37 cellular contexts compared by ENCODE assay signal in genomic region chr4:164197556-164197955, GRCh38.
"Had no signal": no experiment of that assay in that cellular context is flagged by ENCODE, and none has a peak within 500 bp of the region (broad histone marks: within the 10 kb centered on the region; RNA-seq: fewer than 3 reads in every experiment).

No MANE protein-coding gene starts in this region.

- H3K4me3 ChIP-seq: adrenal gland, ascending aorta, body of pancreas, breast epithelium, cardiac muscle cell had no signal

- H3K36me3 Mint-ChIP-seq: activated naive CD4-positive, alpha-beta T cell treated with anti-CD3 and anti-CD28 coated beads, Interleukin-2, amount 10 ng/mL, durations not matched to agents 7 days and 5 days; activated naive CD4-positive, alpha-beta T cell treated with anti-CD3 and anti-CD28 coated beads, Interleukin-2, amount 50 U/mL, for 24 hours; activated naive CD4-positive, alpha-beta T cell treated with anti-CD3 and anti-CD28 coated beads, Interleukin-2, amount 50 U/mL, for 72 hours; activated naive CD8-positive, alpha-beta T cell; activated naive CD8-positive, alpha-beta T cell treated with anti-CD3 and anti-CD28 coated beads for 36 hours; activated naive CD8-positive, alpha-beta T cell treated with anti-CD3 and anti-CD28 coated beads, Interleukin-2, amount 10 ng/mL, durations not matched to agents 7 days and 5 days; brain had no signal

- H3K27me3 Mint-ChIP-seq: activated naive CD4-positive, alpha-beta T cell treated with anti-CD3 and anti-CD28 coated beads, Interleukin-2, amount 10 ng/mL, durations not matched to agents 7 days and 5 days; activated naive CD8-positive, alpha-beta T cell; activated naive CD8-positive, alpha-beta T cell treated with anti-CD3 and anti-CD28 coated beads for 36 hours; activated naive CD8-positive, alpha-beta T cell treated with anti-CD3 and anti-CD28 coated beads, Interleukin-2, amount 10 ng/mL, durations not matched to agents 7 days and 5 days; activated naive CD8-positive, alpha-beta T cell treated with anti-CD3 and anti-CD28 coated beads, Interleukin-2, amount 50 U/mL, for 24 hours; activated T-cell treated with anti-CD3 and anti-CD28 coated beads, Interleukin-2, amount 50 U/mL, for 24 hours; brain; central memory CD8-positive, alpha-beta T cell had no signal

- ATAC-seq: activated naive CD4-positive, alpha-beta T cell treated with anti-CD3 and anti-CD28 coated beads, Interleukin-2, amount 50 U/mL, for 72 hours; activated naive CD8-positive, alpha-beta T cell treated with anti-CD3 and anti-CD28 coated beads, Interleukin-2, amount 50 U/mL, for 24 hours; activated T-cell treated with anti-CD3 and anti-CD28 coated beads, Interleukin-2, amount 50 U/mL, for 4 hours; activated T-cell treated with anti-CD3 and anti-CD28 coated beads, Interleukin-2, amount 50 U/mL, for 72 hours; activated T-helper 17 cell treated with anti-CD3 and anti-CD28 coated beads, Interleukin-2, amount 50 U/mL, for 72 hours; body of pancreas had no signal

- H3K9me3 ChIP-seq: adrenal gland, ascending aorta, body of pancreas, breast epithelium had no signal

- H3K27me3 ChIP-seq: adrenal gland, ascending aorta, body of pancreas, brain microvascular endothelial cell, breast epithelium, cardiac muscle cell had no signal

- H3K27ac Mint-ChIP-seq: activated naive CD4-positive, alpha-beta T cell treated with anti-CD3 and anti-CD28 coated beads for 36 hours; activated naive CD4-positive, alpha-beta T cell treated with anti-CD3 and anti-CD28 coated beads, Interleukin-2, amount 10 ng/mL, durations not matched to agents 7 days and 5 days; activated naive CD4-positive, alpha-beta T cell treated with anti-CD3 and anti-CD28 coated beads, Interleukin-2, amount 50 U/mL, for 24 hours; activated naive CD4-positive, alpha-beta T cell treated with anti-CD3 and anti-CD28 coated beads, Interleukin-2, amount 50 U/mL, for 72 hours; activated naive CD8-positive, alpha-beta T cell; activated naive CD8-positive, alpha-beta T cell treated with anti-CD3 and anti-CD28 coated beads for 36 hours; activated naive CD8-positive, alpha-beta T cell treated with anti-CD3 and anti-CD28 coated beads, Interleukin-2, amount 10 ng/mL, durations not matched to agents 7 days and 5 days; activated naive CD8-positive, alpha-beta T cell treated with anti-CD3 and anti-CD28 coated beads, Interleukin-2, amount 50 U/mL, for 24 hours; activated T-cell treated with anti-CD3 and anti-CD28 coated beads, Interleukin-2, amount 50 U/mL, for 24 hours; activated T-cell treated with anti-CD3 and anti-CD28 coated beads, Interleukin-2, amount 50 U/mL, for 72 hours; activated T-helper 1 cell treated with anti-CD3 and anti-CD28 coated beads, Interleukin-12 subunit alpha, Interleukin-12 subunit beta, Interleukin-2, Interleukin-4 antibody, amounts not matched to agents 30 ng/mL and 10 ng/mL and 1 ng/mL, durations not matched to agents 14 hours and 24 hours and 36 hours; activated T-helper 17 cell treated with anti-CD3 and anti-CD28 coated beads, Interleukin-2, amount 50 U/mL, for 72 hours; activated T-helper 2 cell treated with anti-CD3 and anti-CD28 coated beads, Interferon-gamma antibody, Interleukin-2, Interleukin-4, amounts not matched to agents 10 μg/mL and 5 μg/mL and 100 μg/mL, durations not matched to agents 14 hours and 24 hours and 36 hours; brain had no signal

- DNase-seq: activated effector memory CD4-positive, alpha-beta T cell treated with anti-CD3 and anti-CD28 coated beads, Interleukin-2, amount 50 U/mL, for 16 hours; activated effector memory CD4-positive, alpha-beta T cell treated with Interleukin-2 at 50 U/mL for 16 hours; activated gamma-delta T cell; activated gamma-delta T cell treated with Interleukin-2 at 50 U/mL for 16 hours; activated naive CD4-positive, alpha-beta T cell; activated naive CD4-positive, alpha-beta T cell treated with anti-CD3 and anti-CD28 coated beads for 36 hours; activated naive CD4-positive, alpha-beta T cell treated with anti-CD3 and anti-CD28 coated beads, Interleukin-2, amount 10 ng/mL, durations not matched to agents 7 days and 5 days; activated naive CD4-positive, alpha-beta T cell treated with anti-CD3 and anti-CD28 coated beads, Interleukin-2, amount 50 U/mL, for 16 hours; activated naive CD4-positive, alpha-beta T cell treated with Interleukin-2 at 50 U/mL for 16 hours; activated naive CD8-positive, alpha-beta T cell treated with anti-CD3 and anti-CD28 coated beads for 36 hours; activated naive CD8-positive, alpha-beta T cell treated with anti-CD3 and anti-CD28 coated beads, Interleukin-2, amount 10 ng/mL, durations not matched to agents 7 days and 5 days; activated naive CD8-positive, alpha-beta T cell treated with anti-CD3 and anti-CD28 coated beads, Interleukin-2, amount 50 U/mL, for 24 hours; activated T-cell treated with anti-CD3 and anti-CD28 coated beads, Interleukin-2, amount 50 U/mL, for 24 hours; activated T-cell treated with anti-CD3 and anti-CD28 coated beads, Interleukin-2, amount 50 U/mL, for 4 hours; activated T-cell treated with anti-CD3 and anti-CD28 coated beads, Interleukin-2, amount 50 U/mL, for 48 hours; activated T-cell treated with anti-CD3 and anti-CD28 coated beads, Interleukin-2, amount 50 U/mL, for 72 hours; adrenal gland; amniotic stem cell; amygdala; anterior cingulate cortex; aorta; body of pancreas; brain microvascular endothelial cell; caudate nucleus; central memory CD4-positive, alpha-beta T cell; cerebellar nuclear complex had no signal

- H3K27ac ChIP-seq: adrenal gland, ascending aorta, body of pancreas, brain microvascular endothelial cell, breast epithelium, cardiac muscle cell had no signal

- H3K9me3 Mint-ChIP-seq: activated naive CD4-positive, alpha-beta T cell treated with anti-CD3 and anti-CD28 coated beads for 36 hours; activated naive CD4-positive, alpha-beta T cell treated with anti-CD3 and anti-CD28 coated beads, Interleukin-2, amount 10 ng/mL, durations not matched to agents 7 days and 5 days; activated naive CD4-positive, alpha-beta T cell treated with anti-CD3 and anti-CD28 coated beads, Interleukin-2, amount 50 U/mL, for 24 hours; activated naive CD8-positive, alpha-beta T cell treated with anti-CD3 and anti-CD28 coated beads for 36 hours; activated naive CD8-positive, alpha-beta T cell treated with anti-CD3 and anti-CD28 coated beads, Interleukin-2, amount 10 ng/mL, durations not matched to agents 7 days and 5 days; activated naive CD8-positive, alpha-beta T cell treated with anti-CD3 and anti-CD28 coated beads, Interleukin-2, amount 50 U/mL, for 24 hours; activated T-cell treated with anti-CD3 and anti-CD28 coated beads, Interleukin-2, amount 50 U/mL, for 24 hours; activated T-cell treated with anti-CD3 and anti-CD28 coated beads, Interleukin-2, amount 50 U/mL, for 4 hours; activated T-helper 1 cell treated with anti-CD3 and anti-CD28 coated beads, Interleukin-12 subunit alpha, Interleukin-12 subunit beta, Interleukin-2, Interleukin-4 antibody, amounts not matched to agents 30 ng/mL and 10 ng/mL and 1 ng/mL, durations not matched to agents 14 hours and 24 hours and 36 hours; activated T-helper 17 cell treated with anti-CD3 and anti-CD28 coated beads, Interleukin-2, amount 50 U/mL, for 72 hours; activated T-helper 2 cell treated with anti-CD3 and anti-CD28 coated beads, Interferon-gamma antibody, Interleukin-2, Interleukin-4, amounts not matched to agents 10 μg/mL and 5 μg/mL and 100 μg/mL, durations not matched to agents 14 hours and 24 hours and 36 hours; brain had no signal

- H3K4me3 Mint-ChIP-seq: activated naive CD4-positive, alpha-beta T cell treated with anti-CD3 and anti-CD28 coated beads for 36 hours; activated naive CD4-positive, alpha-beta T cell treated with anti-CD3 and anti-CD28 coated beads, Interleukin-2, amount 10 ng/mL, durations not matched to agents 7 days and 5 days; activated naive CD4-positive, alpha-beta T cell treated with anti-CD3 and anti-CD28 coated beads, Interleukin-2, amount 50 U/mL, for 24 hours; activated naive CD8-positive, alpha-beta T cell; activated naive CD8-positive, alpha-beta T cell treated with anti-CD3 and anti-CD28 coated beads for 36 hours; activated naive CD8-positive, alpha-beta T cell treated with anti-CD3 and anti-CD28 coated beads, Interleukin-2, amount 10 ng/mL, durations not matched to agents 7 days and 5 days; activated naive CD8-positive, alpha-beta T cell treated with anti-CD3 and anti-CD28 coated beads, Interleukin-2, amount 50 U/mL, for 24 hours; activated T-cell treated with anti-CD3 and anti-CD28 coated beads, Interleukin-2, amount 50 U/mL, for 24 hours; activated T-cell treated with anti-CD3 and anti-CD28 coated beads, Interleukin-2, amount 50 U/mL, for 4 hours; activated T-cell treated with anti-CD3 and anti-CD28 coated beads, Interleukin-2, amount 50 U/mL, for 72 hours; activated T-helper 1 cell treated with anti-CD3 and anti-CD28 coated beads, Interleukin-12 subunit alpha, Interleukin-12 subunit beta, Interleukin-2, Interleukin-4 antibody, amounts not matched to agents 30 ng/mL and 10 ng/mL and 1 ng/mL, durations not matched to agents 14 hours and 24 hours and 36 hours; activated T-helper 17 cell treated with anti-CD3 and anti-CD28 coated beads, Interleukin-2, amount 50 U/mL, for 72 hours; brain; central memory CD8-positive, alpha-beta T cell had no signal

- H3K36me3 ChIP-seq: adrenal gland, ascending aorta, brain microvascular endothelial cell, breast epithelium, cardiac muscle cell had no signal

- H3K4me1 ChIP-seq: adrenal gland, ascending aorta, body of pancreas, breast epithelium had no signal

- H3K4me1 Mint-ChIP-seq: activated naive CD4-positive, alpha-beta T cell treated with anti-CD3 and anti-CD28 coated beads, Interleukin-2, amount 10 ng/mL, durations not matched to agents 7 days and 5 days; activated naive CD4-positive, alpha-beta T cell treated with anti-CD3 and anti-CD28 coated beads, Interleukin-2, amount 50 U/mL, for 24 hours; activated naive CD8-positive, alpha-beta T cell treated with anti-CD3 and anti-CD28 coated beads for 36 hours; activated naive CD8-positive, alpha-beta T cell treated with anti-CD3 and anti-CD28 coated beads, Interleukin-2, amount 10 ng/mL, durations not matched to agents 7 days and 5 days; activated naive CD8-positive, alpha-beta T cell treated with anti-CD3 and anti-CD28 coated beads, Interleukin-2, amount 50 U/mL, for 24 hours; activated T-helper 17 cell treated with anti-CD3 and anti-CD28 coated beads, Interleukin-2, amount 50 U/mL, for 72 hours; brain; central memory CD8-positive, alpha-beta T cell had no signal
